Comparison of ENCODE assay signal across 25 cellular contexts in genomic region chr21:39142972-39143371, GRCh38.
"Had no signal": no experiment of that assay in that cellular context is flagged by ENCODE, and none has a peak within 500 bp of the region (broad histone marks: within the 10 kb centered on the region; RNA-seq: fewer than 3 reads in every experiment).

No MANE protein-coding gene starts in this region.

- H3K9me3 ChIP-seq: ascending aorta, esophagus squamous epithelium had no signal

- FAIRE-seq: colon, endometrium, frontal cortex had no signal

- H3K27me3 ChIP-seq: ascending aorta, brain microvascular endothelial cell, esophagus squamous epithelium had no signal

- H3K27ac ChIP-seq: ascending aorta, brain microvascular endothelial cell, esophagus squamous epithelium had no signal

- H3K36me3 ChIP-seq: ascending aorta, brain microvascular endothelial cell, esophagus squamous epithelium had no signal

- H3K4me1 ChIP-seq: ascending aorta had no signal

- ATAC-seq: activated naive CD4-positive, alpha-beta T cell treated with anti-CD3 and anti-CD28 coated beads, Interleukin-2, amount 50 U/mL, for 72 hours; activated T-cell treated with anti-CD3 and anti-CD28 coated beads, Interleukin-2, amount 50 U/mL, for 72 hours; WTC11 had no signal

- H3K4me3 ChIP-seq: ascending aorta, esophagus squamous epithelium had no signal

- DNase-seq: activated CD4-positive, alpha-beta memory T cell treated with anti-CD3 and anti-CD28 coated beads, Interleukin-2, amount 10 ng/mL, durations not matched to agents 7 days and 5 days; activated CD4-positive, alpha-beta T cell treated with anti-CD3 and anti-CD28 coated beads for 1 hour; activated CD4-positive, alpha-beta T cell treated with anti-CD3 and anti-CD28 coated beads for 4 hours; activated CD4-positive, alpha-beta T cell treated with anti-CD3 and anti-CD28 coated beads, Interleukin-2, amount 10 ng/mL, durations not matched to agents 7 days and 5 days; activated CD4-positive, alpha-beta T cell treated with anti-CD3 and anti-CD28 coated beads, Interleukin-2, amount 50 U/mL, for 4 hours; activated CD8-positive, alpha-beta memory T cell treated with anti-CD3 and anti-CD28 coated beads, Interleukin-2, amount 50 U/mL, for 48 hours; activated gamma-delta T cell; activated naive CD4-positive, alpha-beta T cell; activated naive CD4-positive, alpha-beta T cell treated with anti-CD3 and anti-CD28 coated beads, Interleukin-2, amount 10 ng/mL, durations not matched to agents 7 days and 5 days; activated naive CD8-positive, alpha-beta T cell treated with anti-CD3 and anti-CD28 coated beads, Interleukin-2, amount 10 ng/mL, durations not matched to agents 7 days and 5 days; activated T-cell treated with anti-CD3 and anti-CD28 coated beads for 4 hours; activated T-cell treated with anti-CD3 and anti-CD28 coated beads, Interleukin-2, amount 50 U/mL, for 24 hours; activated T-cell treated with anti-CD3 and anti-CD28 coated beads, Interleukin-2, amount 50 U/mL, for 72 hours; brain microvascular endothelial cell; caudate nucleus; cortex of kidney; effector CD8-positive, alpha-beta T cell; esophagus squamous epithelium; T-helper 2 cell had no signal
